Comparison of ENCODE assay signal across 1 cellular context in the genomic region with DNA sequence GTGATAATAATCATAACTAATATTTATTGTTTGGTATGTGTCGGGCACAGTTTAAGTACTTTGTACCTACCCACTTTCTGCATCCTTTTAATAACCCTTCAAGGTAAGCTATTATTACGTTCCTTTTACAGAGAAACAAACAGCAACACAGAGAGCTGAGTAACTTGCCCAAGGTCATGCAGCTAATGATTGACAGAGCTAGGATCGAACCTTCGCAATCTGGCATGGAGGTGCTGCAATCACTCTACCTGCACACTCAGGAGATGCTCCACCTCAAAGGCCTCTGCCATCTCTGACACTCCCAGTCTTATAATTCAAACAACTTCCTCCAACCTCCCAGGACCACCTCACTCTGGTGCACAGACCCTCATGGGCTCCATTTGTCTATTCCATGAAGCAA.
A peak's percentile ranks its signal among the peaks of the same experiment; 100 is the strongest.
TF ChIP-seq lines count a peak whose summit lies in the region.

No MANE protein-coding gene starts in this region.

TF ChIP-seq in HepG2, 621 proteins besides CTCF, POLR2A, EP300 and RAD21 (continued from another document and continues in another):
- TF ChIP-seq, protein P1, sequence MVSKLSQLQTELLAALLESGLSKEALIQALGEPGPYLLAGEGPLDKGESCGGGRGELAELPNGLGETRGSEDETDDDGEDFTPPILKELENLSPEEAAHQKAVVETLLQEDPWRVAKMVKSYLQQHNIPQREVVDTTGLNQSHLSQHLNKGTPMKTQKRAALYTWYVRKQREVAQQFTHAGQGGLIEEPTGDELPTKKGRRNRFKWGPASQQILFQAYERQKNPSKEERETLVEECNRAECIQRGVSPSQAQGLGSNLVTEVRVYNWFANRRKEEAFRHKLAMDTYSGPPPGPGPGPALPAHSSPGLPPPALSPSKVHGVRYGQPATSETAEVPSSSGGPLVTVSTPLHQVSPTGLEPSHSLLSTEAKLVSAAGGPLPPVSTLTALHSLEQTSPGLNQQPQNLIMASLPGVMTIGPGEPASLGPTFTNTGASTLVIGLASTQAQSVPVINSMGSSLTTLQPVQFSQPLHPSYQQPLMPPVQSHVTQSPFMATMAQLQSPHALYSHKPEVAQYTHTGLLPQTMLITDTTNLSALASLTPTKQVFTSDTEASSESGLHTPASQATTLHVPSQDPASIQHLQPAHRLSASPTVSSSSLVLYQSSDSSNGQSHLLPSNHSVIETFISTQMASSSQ (IDR thresholded peaks at IDR 0.05; ENCODE audit: low read depth), result peak; percentile 80
- TF ChIP-seq, protein P1 (CRISPR knock-in tag; IDR thresholded peaks at IDR 0.05; ENCODE audit: borderline replicate concordance), result peak; percentile 66; the same call in 1 of the 2 replicates
- TF ChIP-seq, protein P2, sequence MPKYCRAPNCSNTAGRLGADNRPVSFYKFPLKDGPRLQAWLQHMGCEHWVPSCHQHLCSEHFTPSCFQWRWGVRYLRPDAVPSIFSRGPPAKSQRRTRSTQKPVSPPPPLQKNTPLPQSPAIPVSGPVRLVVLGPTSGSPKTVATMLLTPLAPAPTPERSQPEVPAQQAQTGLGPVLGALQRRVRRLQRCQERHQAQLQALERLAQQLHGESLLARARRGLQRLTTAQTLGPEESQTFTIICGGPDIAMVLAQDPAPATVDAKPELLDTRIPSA (CRISPR knock-in tag; IDR thresholded peaks at IDR 0.05; ENCODE audit: borderline replicate concordance), result no peak
- TF ChIP-seq SIX4 (CRISPR knock-in tag; IDR thresholded peaks at IDR 0.05), result no peak
- no peak for TF ChIP-seq NFYB (CRISPR knock-in tag; IDR thresholded peaks at IDR 0.05)
- TF ChIP-seq, protein P3, sequence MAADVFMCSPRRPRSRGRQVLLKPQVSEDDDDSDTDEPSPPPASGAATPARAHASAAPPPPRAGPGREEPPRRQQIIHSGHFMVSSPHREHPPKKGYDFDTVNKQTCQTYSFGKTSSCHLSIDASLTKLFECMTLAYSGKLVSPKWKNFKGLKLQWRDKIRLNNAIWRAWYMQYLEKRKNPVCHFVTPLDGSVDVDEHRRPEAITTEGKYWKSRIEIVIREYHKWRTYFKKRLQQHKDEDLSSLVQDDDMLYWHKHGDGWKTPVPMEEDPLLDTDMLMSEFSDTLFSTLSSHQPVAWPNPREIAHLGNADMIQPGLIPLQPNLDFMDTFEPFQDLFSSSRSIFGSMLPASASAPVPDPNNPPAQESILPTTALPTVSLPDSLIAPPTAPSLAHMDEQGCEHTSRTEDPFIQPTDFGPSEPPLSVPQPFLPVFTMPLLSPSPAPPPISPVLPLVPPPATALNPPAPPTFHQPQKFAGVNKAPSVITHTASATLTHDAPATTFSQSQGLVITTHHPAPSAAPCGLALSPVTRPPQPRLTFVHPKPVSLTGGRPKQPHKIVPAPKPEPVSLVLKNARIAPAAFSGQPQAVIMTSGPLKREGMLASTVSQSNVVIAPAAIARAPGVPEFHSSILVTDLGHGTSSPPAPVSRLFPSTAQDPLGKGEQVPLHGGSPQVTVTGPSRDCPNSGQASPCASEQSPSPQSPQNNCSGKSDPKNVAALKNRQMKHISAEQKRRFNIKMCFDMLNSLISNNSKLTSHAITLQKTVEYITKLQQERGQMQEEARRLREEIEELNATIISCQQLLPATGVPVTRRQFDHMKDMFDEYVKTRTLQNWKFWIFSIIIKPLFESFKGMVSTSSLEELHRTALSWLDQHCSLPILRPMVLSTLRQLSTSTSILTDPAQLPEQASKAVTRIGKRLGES (CRISPR knock-in tag; IDR thresholded peaks at IDR 0.05; ENCODE audit: borderline replicate concordance), result no peak
- peak; percentile 50 for TF ChIP-seq GATAD2A (CRISPR knock-in tag; IDR thresholded peaks at IDR 0.05)
- TF ChIP-seq, protein P4, sequence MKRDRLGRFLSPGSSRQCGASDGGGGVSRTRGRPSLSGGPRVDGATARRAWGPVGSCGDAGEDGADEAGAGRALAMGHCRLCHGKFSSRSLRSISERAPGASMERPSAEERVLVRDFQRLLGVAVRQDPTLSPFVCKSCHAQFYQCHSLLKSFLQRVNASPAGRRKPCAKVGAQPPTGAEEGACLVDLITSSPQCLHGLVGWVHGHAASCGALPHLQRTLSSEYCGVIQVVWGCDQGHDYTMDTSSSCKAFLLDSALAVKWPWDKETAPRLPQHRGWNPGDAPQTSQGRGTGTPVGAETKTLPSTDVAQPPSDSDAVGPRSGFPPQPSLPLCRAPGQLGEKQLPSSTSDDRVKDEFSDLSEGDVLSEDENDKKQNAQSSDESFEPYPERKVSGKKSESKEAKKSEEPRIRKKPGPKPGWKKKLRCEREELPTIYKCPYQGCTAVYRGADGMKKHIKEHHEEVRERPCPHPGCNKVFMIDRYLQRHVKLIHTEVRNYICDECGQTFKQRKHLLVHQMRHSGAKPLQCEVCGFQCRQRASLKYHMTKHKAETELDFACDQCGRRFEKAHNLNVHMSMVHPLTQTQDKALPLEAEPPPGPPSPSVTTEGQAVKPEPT (CRISPR knock-in tag; IDR thresholded peaks at IDR 0.05; ENCODE audit: low read depth), result no peak
- peak; percentile 86 for TF ChIP-seq CEBPG (CRISPR knock-in tag; IDR thresholded peaks at IDR 0.05)
- TF ChIP-seq ARNT (IDR thresholded peaks at IDR 0.05), result no peak
- TF ChIP-seq PRPF4 (IDR thresholded peaks at IDR 0.05; ENCODE audit: low read depth, low read length, poor library complexity, severe bottlenecking), result no peak
- TF ChIP-seq, protein P5, sequence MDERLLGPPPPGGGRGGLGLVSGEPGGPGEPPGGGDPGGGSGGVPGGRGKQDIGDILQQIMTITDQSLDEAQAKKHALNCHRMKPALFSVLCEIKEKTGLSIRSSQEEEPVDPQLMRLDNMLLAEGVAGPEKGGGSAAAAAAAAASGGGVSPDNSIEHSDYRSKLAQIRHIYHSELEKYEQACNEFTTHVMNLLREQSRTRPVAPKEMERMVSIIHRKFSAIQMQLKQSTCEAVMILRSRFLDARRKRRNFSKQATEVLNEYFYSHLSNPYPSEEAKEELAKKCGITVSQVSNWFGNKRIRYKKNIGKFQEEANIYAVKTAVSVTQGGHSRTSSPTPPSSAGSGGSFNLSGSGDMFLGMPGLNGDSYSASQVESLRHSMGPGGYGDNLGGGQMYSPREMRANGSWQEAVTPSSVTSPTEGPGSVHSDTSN (CRISPR knock-in tag; IDR thresholded peaks at IDR 0.05), result peak; percentile 75
- TF ChIP-seq KDM5B (CRISPR knock-in tag; IDR thresholded peaks at IDR 0.05; ENCODE audit: borderline replicate concordance), result no peak
- no peak for TF ChIP-seq ZNF180 (CRISPR knock-in tag; IDR thresholded peaks at IDR 0.05; ENCODE audit: borderline replicate concordance, low read depth)
- TF ChIP-seq YY1 (IDR thresholded peaks at IDR 0.05; ENCODE audit: insufficient read depth, insufficient replicate concordance, low read depth, low read length), result no peak
- no peak for TF ChIP-seq ZNF496 (CRISPR knock-in tag; IDR thresholded peaks at IDR 0.05; ENCODE audit: insufficient replicate concordance)
- TF ChIP-seq, protein P6, sequence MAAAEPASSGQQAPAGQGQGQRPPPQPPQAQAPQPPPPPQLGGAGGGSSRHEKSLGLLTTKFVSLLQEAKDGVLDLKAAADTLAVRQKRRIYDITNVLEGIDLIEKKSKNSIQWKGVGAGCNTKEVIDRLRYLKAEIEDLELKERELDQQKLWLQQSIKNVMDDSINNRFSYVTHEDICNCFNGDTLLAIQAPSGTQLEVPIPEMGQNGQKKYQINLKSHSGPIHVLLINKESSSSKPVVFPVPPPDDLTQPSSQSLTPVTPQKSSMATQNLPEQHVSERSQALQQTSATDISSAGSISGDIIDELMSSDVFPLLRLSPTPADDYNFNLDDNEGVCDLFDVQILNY (CRISPR knock-in tag; conservative IDR thresholded peaks at IDR 0.05), result no peak
- TF ChIP-seq SP5 (CRISPR knock-in tag; IDR thresholded peaks at IDR 0.05; ENCODE audit: borderline replicate concordance, low read depth), result no peak
- no peak for TF ChIP-seq FOXP1 (IDR thresholded peaks at IDR 0.05)
- 0 out of 2 replicates have a peak, but pooled peaks have one; percentile 40 for TF ChIP-seq FOXP1 (CRISPR knock-in tag; IDR thresholded peaks at IDR 0.05)
- no peak for TF ChIP-seq ZNF550 (CRISPR knock-in tag; IDR thresholded peaks at IDR 0.05; ENCODE audit: borderline replicate concordance)
- TF ChIP-seq, protein P7, sequence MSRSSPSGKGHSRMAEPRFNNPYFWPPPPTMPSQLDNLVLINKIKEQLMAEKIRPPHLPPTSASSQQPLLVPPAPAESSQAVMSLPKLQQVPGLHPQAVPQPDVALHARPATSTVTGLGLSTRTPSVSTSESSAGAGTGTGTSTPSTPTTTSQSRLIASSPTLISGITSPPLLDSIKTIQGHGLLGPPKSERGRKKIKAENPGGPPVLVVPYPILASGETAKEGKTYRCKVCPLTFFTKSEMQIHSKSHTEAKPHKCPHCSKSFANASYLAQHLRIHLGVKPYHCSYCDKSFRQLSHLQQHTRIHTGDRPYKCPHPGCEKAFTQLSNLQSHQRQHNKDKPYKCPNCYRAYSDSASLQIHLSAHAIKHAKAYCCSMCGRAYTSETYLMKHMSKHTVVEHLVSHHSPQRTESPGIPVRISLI (CRISPR knock-in tag; IDR thresholded peaks at IDR 0.05; ENCODE audit: borderline replicate concordance), result no peak
- no peak for TF ChIP-seq ZNF766 (CRISPR knock-in tag; IDR thresholded peaks at IDR 0.05; ENCODE audit: borderline replicate concordance)
- TF ChIP-seq, protein P8, sequence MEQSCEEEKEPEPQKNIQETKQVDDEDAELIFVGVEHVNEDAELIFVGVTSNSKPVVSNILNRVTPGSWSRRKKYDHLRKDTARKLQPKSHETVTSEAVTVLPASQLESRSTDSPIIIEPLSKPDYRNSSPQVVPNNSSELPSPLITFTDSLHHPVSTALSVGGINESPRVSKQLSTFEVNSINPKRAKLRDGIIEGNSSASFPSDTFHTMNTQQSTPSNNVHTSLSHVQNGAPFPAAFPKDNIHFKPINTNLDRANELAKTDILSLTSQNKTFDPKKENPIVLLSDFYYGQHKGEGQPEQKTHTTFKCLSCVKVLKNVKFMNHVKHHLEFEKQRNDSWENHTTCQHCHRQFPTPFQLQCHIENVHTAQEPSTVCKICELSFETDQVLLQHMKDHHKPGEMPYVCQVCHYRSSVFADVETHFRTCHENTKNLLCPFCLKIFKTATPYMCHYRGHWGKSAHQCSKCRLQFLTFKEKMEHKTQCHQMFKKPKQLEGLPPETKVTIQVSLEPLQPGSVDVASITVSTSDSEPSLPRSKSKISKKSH (CRISPR knock-in tag; IDR thresholded peaks at IDR 0.05; ENCODE audit: borderline replicate concordance), result no peak
- TF ChIP-seq SRSF9 (IDR thresholded peaks at IDR 0.05; ENCODE audit: borderline replicate concordance, insufficient read depth, low read depth, low read length, poor library complexity, severe bottlenecking), result no peak
- no peak for TF ChIP-seq ZNF317 (CRISPR knock-in tag; IDR thresholded peaks at IDR 0.05)
- no peak for TF ChIP-seq CENPX (CRISPR knock-in tag; IDR thresholded peaks at IDR 0.05)
- TF ChIP-seq, protein P9, sequence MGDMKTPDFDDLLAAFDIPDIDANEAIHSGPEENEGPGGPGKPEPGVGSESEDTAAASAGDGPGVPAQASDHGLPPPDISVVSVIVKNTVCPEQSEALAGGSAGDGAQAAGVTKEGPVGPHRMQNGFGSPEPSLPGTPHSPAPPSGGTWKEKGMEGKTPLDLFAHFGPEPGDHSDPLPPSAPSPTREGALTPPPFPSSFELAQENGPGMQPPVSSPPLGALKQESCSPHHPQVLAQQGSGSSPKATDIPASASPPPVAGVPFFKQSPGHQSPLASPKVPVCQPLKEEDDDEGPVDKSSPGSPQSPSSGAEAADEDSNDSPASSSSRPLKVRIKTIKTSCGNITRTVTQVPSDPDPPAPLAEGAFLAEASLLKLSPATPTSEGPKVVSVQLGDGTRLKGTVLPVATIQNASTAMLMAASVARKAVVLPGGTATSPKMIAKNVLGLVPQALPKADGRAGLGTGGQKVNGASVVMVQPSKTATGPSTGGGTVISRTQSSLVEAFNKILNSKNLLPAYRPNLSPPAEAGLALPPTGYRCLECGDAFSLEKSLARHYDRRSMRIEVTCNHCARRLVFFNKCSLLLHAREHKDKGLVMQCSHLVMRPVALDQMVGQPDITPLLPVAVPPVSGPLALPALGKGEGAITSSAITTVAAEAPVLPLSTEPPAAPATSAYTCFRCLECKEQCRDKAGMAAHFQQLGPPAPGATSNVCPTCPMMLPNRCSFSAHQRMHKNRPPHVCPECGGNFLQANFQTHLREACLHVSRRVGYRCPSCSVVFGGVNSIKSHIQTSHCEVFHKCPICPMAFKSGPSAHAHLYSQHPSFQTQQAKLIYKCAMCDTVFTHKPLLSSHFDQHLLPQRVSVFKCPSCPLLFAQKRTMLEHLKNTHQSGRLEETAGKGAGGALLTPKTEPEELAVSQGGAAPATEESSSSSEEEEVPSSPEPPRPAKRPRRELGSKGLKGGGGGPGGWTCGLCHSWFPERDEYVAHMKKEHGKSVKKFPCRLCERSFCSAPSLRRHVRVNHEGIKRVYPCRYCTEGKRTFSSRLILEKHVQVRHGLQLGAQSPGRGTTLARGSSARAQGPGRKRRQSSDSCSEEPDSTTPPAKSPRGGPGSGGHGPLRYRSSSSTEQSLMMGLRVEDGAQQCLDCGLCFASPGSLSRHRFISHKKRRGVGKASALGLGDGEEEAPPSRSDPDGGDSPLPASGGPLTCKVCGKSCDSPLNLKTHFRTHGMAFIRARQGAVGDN (CRISPR knock-in tag; IDR thresholded peaks at IDR 0.05), result no peak
- TF ChIP-seq CEBPB (IDR thresholded peaks at IDR 0.05; ENCODE audit: borderline replicate concordance, low read depth, low read length), result peak; percentile 97
- no peak for TF ChIP-seq RFX3 (CRISPR knock-in tag; IDR thresholded peaks at IDR 0.05)
- TF ChIP-seq ZNF629 (CRISPR knock-in tag; conservative IDR thresholded peaks at IDR 0.05), result no peak
- TF ChIP-seq HNRNPL (IDR thresholded peaks at IDR 0.05; ENCODE audit: low read depth, low read length), result no peak
- TF ChIP-seq CREB1 (IDR thresholded peaks at IDR 0.05), result no peak
- no peak for TF ChIP-seq CREB1 (CRISPR knock-in tag; IDR thresholded peaks at IDR 0.05)
- no peak for TF ChIP-seq IRX3 (CRISPR knock-in tag; IDR thresholded peaks at IDR 0.05; ENCODE audit: borderline replicate concordance, low read depth)
- TF ChIP-seq ZNF788 (CRISPR knock-in tag; IDR thresholded peaks at IDR 0.05; ENCODE audit: borderline replicate concordance), result no peak
- no peak for TF ChIP-seq KDM4B (CRISPR knock-in tag; IDR thresholded peaks at IDR 0.05)
- 0 out of 2 replicates have a peak, but pooled peaks have one; percentile 38 for TF ChIP-seq REPIN1 (CRISPR knock-in tag; IDR thresholded peaks at IDR 0.05; ENCODE audit: borderline replicate concordance, low read depth)
- TF ChIP-seq, protein P10, sequence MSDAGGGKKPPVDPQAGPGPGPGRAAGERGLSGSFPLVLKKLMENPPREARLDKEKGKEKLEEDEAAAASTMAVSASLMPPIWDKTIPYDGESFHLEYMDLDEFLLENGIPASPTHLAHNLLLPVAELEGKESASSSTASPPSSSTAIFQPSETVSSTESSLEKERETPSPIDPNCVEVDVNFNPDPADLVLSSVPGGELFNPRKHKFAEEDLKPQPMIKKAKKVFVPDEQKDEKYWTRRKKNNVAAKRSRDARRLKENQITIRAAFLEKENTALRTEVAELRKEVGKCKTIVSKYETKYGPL (CRISPR knock-in tag; IDR thresholded peaks at IDR 0.05), result no peak
